Comparison of ENCODE assay signal across 8 cellular contexts in the genomic region with DNA sequence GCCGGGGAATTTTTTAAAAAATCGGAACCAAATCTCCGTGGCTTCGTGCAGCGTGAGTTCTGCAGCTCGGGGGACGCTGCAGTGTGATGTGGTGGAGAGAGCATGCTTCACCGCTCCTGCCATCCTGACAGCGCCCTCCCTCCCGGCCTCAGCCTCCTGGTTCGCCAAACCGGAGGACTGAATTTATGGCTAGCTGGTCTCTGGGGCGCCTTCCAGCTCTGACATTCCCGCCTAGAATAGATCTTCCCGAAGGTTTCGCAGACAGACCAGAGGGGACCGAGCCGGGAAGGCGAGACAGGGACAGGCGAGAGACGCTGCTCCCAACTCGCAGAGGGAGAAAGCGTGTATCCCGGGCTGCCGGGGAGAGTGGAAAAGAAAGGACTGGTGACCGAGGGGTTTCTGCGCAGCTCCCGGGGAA. TPM values are rescaled to one million over a fixed set of nuclear protein-coding genes. Genes with fewer than 3 reads are reported as not detected.
DNase-seq lines count a peak whose midpoint lies in the region; ATAC-seq and TF ChIP-seq lines count a peak whose summit lies in the region.

No MANE protein-coding gene starts in this region.

- ATAC-seq in HG02885 (IDR thresholded peaks at IDR 0.05; ENCODE audit: poor library complexity, unreplicated experiment) (peak; percentile 35), GM18861 (IDR thresholded peaks at IDR 0.05; ENCODE audit: unreplicated experiment) (no peak)

- POLR2A ChIA-PET in BJ (lab: Charles Lee), result no interaction called here

- DNase-seq in BJ (ENCODE audit: low read depth) (no peak), astrocyte of the cerebellum (ENCODE audit: low read depth) (no peak), retina (peak; percentile 74), NCI-H2107 treated with DMSO at 0.1 percent for 48 hours (lab: John Stamatoyannopoulos, UW; ENCODE audit: unreplicated experiment) (no peak), HCEC 1CT (no peak)

- CTCF ChIA-PET in BJ (lab: Yijun Ruan, JAX), result interaction anchor here (0.8 to 1.4 kb wide), 3 partner anchors 14 to 79 kb away, joined by 3 to 4 read pairs (median 4); no protein-coding TSS in a partner anchor

- peak overlapping the region; percentile 36 for H3K4me3 ChIP-seq in BJ (ENCODE audit: low read depth, low read length)
- peak overlapping the region; percentile 48 for H3K4me3 ChIP-seq in astrocyte of the cerebellum (ENCODE audit: low read depth, low read length)
- H3K4me3 ChIP-seq in iPS-11a (ENCODE audit: low read depth, low read length), result peak overlapping the region; percentile 50

- H3K27me3 ChIP-seq in BJ (ENCODE audit: control insufficient read depth, insufficient read depth, low read length), result peaks cover 51% of the 10 kb centered on the region

- TF ChIP-seq CTCF in BJ (IDR thresholded peaks at IDR 0.05; ENCODE audit: insufficient read depth, low read depth, low read length) (no peak), astrocyte of the cerebellum (IDR thresholded peaks at IDR 0.05; ENCODE audit: low read depth, low read length, missing control alignments) (no peak)

- in situ Hi-C loops in astrocyte of the cerebellum (cut with HindIII; ENCODE audit: low sequenced_read_pairs), result no loop called here

- H3K36me3 ChIP-seq in BJ (ENCODE audit: control insufficient read depth, insufficient read depth, low read length), result no peaks in the 10 kb centered on the region

RNA-seq across cellular contexts. Expression of gene HOPX, which starts 25.9 kb away (rescaled TPM):
- polyA plus RNA-seq in BJ (2011; rRNA removed), result not detected in 2 replicates
- not detected in 2 replicates for polyA minus RNA-seq in BJ (2011; rRNA and poly(A)+ RNA removed)
